9 cellular contexts compared by ENCODE assay signal in genomic region chr17:76276461-76277299, GRCh38. TPM values are rescaled to one million over a fixed set of nuclear protein-coding genes. Genes with fewer than 3 reads are reported as not detected.
DNase-seq lines count a peak whose midpoint lies in the region; ATAC-seq and TF ChIP-seq lines count a peak whose summit lies in the region.
"Had no signal": no experiment of that assay in that cellular context is flagged by ENCODE, and none has a peak within 500 bp of the region (broad histone marks: within the 10 kb centered on the region; RNA-seq: fewer than 3 reads in every experiment).

No MANE protein-coding gene starts in this region.

- DNase-seq in AG20443 (ENCODE audit: low spot score), result peak; percentile 83
- peak; percentile 62 for DNase-seq in GM03348 (ENCODE audit: low spot score)
- DNase-seq in activated B cell treated with CpG ODN at 0.5 μM for 24 hours, result no peak
- DNase-seq in iris pigment epithelial cell (ENCODE audit: low read depth), result peak; percentile 28
- DNase-seq in NOMO-1 treated with DMSO at 0.1 percent for 48 hours (lab: John Stamatoyannopoulos, UW; ENCODE audit: unreplicated experiment), result no peak
- DNase-seq in NCI-H524 treated with DMSO at 0.1 percent for 48 hours (lab: John Stamatoyannopoulos, UW), result no peak
- no peak for DNase-seq in midbrain (lab: John Stamatoyannopoulos, UW)
- no peak for DNase-seq in GDM1 (lab: John Stamatoyannopoulos, UW)
- DNase-seq: Karpas-422 had no signal

- ATAC-seq in activated B cell treated with CpG ODN at 0.5 μM for 24 hours (ENCODE audit: low read depth), result no peak

- H3K27ac Mint-ChIP-seq in activated B cell treated with CpG ODN at 0.5 μM for 24 hours, result peak overlapping the region; percentile 94

- TF ChIP-seq CTCF in activated B cell treated with CpG ODN at 0.5 μM for 24 hours (IDR thresholded peaks at IDR 0.05), result no peak

- H3K36me3 Mint-ChIP-seq in activated B cell treated with CpG ODN at 0.5 μM for 24 hours (ENCODE audit: low read depth), result no peaks in the 10 kb centered on the region

- CTCF ChIA-PET in activated B cell treated with CpG ODN at 0.5 μM for 24 hours (lab: Charles Lee), result interaction anchor here (1.0 to 3.8 kb wide), 4 partner anchors 84 to 155 kb away, joined by 3 to 22 read pairs (median 6); no protein-coding TSS in a partner anchor

- H3K4me3 Mint-ChIP-seq in activated B cell treated with CpG ODN at 0.5 μM for 24 hours, result peak overlapping the region; percentile 54

- intact Hi-C loops in activated B cell treated with CpG ODN at 0.5 μM for 24 hours (cut with micrococcal nuclease), result loop anchor here (1.0 to 10.0 kb wide), 3 partner anchors 12 to 372 kb away; partner anchors contain the start of genes FOXJ1 and MRPL38

- no peaks in the 10 kb centered on the region for H3K9me3 Mint-ChIP-seq in activated B cell treated with CpG ODN at 0.5 μM for 24 hours

- H3K4me1 Mint-ChIP-seq in activated B cell treated with CpG ODN at 0.5 μM for 24 hours, result peaks cover 56% of the 10 kb centered on the region

- H3K27me3 Mint-ChIP-seq in activated B cell treated with CpG ODN at 0.5 μM for 24 hours, result no peaks in the 10 kb centered on the region

- POLR2A ChIA-PET in activated B cell treated with CpG ODN at 0.5 μM for 24 hours (lab: Charles Lee), result interaction anchor here (0.5 to 17.7 kb wide), 16 partner anchors 13 to 1264 kb away, joined by 3 to 481 read pairs (median 5); partner anchors contain the start of genes EXOC7, MRPL38, MRPL58 and UBALD2

RNA-seq across cellular contexts. Expression of gene UBALD2, which starts 11.5 kb away (rescaled TPM):
- total RNA-seq in activated B cell treated with CpG ODN at 0.5 μM for 24 hours, result 144 and 152 TPM in 2 replicates

RNA-seq across cellular contexts. Expression of gene QRICH2, which starts 31.4 kb away (rescaled TPM):
- total RNA-seq in activated B cell treated with CpG ODN at 0.5 μM for 24 hours, result 2.0 and 2.2 TPM in 2 replicates

RNA-seq across cellular contexts. Expression of gene RNF157, which starts 36.4 kb away (rescaled TPM):
- 3.1 and 3.5 TPM in 2 replicates for total RNA-seq in activated B cell treated with CpG ODN at 0.5 μM for 24 hours

Comparison
In these comparisons a context has a peak if more than half of its experiments do, and no peak if none do; other contexts are left out.
1. DNase-seq: peak in AG20443 (single experiment), GM03348 (single experiment) and iris pigment epithelial cell (single experiment); none in activated B cell treated with CpG ODN at 0.5 μM for 24 hours (single experiment), NOMO-1 treated with DMSO at 0.1 percent for 48 hours (single experiment), NCI-H524 treated with DMSO at 0.1 percent for 48 hours (single experiment), midbrain (single experiment) and GDM1 (single experiment).